Comparison of ENCODE assay signal across 8 cellular contexts in the genomic region with DNA sequence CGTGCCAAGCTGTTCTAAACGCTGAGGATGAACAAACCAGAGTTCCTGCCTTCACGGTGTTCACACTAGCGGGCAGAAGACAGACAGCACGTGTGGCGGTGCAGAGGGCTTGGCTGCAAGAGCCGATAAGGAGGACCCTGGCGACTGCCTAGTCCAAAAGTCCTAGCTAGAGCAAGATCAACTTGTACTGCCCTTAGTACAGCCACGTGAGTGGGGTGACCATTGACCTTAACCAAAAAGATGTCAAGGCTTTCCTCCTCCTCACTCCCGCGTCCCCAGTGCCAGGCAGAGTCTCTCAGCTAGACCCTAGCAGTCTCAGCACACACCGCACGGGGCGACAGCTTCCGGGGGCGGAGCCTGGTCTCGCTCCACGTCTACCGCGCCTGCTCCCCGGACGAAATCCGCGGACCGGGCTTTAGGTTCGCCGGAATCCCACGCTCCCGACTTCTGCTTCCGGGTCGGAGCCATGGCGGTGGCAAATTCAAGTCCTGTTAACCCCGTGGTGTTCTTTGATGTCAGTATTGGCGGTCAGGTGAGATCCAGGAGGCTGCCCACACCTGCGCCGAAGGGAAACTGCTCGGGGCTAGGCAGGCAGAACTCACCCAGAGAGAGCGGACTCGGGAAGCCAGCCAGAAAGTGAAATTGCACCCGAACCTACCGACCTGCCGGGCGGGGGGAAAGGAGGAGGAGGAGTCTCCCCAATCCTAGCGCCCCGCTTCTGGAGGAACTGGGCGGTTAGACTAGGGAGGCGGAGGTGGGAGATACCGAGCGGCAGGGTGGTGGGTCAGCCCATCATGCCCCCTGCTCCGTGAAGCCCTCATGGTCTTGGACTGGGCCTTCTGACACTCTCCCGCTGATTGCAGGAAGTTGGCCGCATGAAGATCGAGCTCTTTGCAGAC. TPM values are rescaled to one million over a fixed set of nuclear protein-coding genes. Genes with fewer than 3 reads are reported as not detected.
DNase-seq lines count a peak whose midpoint lies in the region; ATAC-seq and TF ChIP-seq lines count a peak whose summit lies in the region.

A gene (plus strand): TSS at position 443 of the 899 bp plus-strand sequence. CDS start 24 bp downstream, at position 467.

- H3K4me3 ChIP-seq in cardiac fibroblast (replicated peaks in 1 of 2; ENCODE audit: low read depth in 2 of 2, low read length in 2 of 2) (peak within 1 kb of the TSS; percentile 76 to 92), smooth muscle cell (peak within 1 kb of the TSS; percentile 81)

- H3K9me3 ChIP-seq in smooth muscle cell (replicated peaks; ENCODE audit: low read depth): no peaks in the 10 kb centered on the region

- CTCF ChIA-PET in WTC11 (lab: Charles Lee): interaction anchor here (0.6 to 1.9 kb wide), 7 partner anchors 25 to 201 kb away, joined by 3 to 11 read pairs (median 4); a partner anchor contains a TSS

- peak within 1 kb of the TSS; percentile 90 for H3K4me2 ChIP-seq in smooth muscle cell

- POLR2A ChIA-PET in WTC11 (lab: Charles Lee): interaction anchor here (1.9 kb wide), 2 partner anchors 25 to 82 kb away, joined by 5 to 13 read pairs; a partner anchor contains a TSS

- H3K9ac ChIP-seq in smooth muscle cell (ENCODE audit: low read depth): peak within 1 kb of the TSS; percentile 80

- no peak for TF ChIP-seq CTCF in WTC11 (IDR thresholded peaks at IDR 0.05)
- TF ChIP-seq CTCF in cardiac fibroblast (IDR thresholded peaks at IDR 0.05; ENCODE audit: low read depth, low read length): peak; percentile 30
- TF ChIP-seq CTCF in smooth muscle cell (IDR thresholded peaks at IDR 0.05; ENCODE audit: borderline replicate concordance, insufficient read depth, poor library complexity, severe bottlenecking): peak; percentile 4

- H3K4me1 Mint-ChIP-seq in WTC11: peaks cover 24% of the 10 kb centered on the region

- H3K4me1 ChIP-seq in smooth muscle cell (ENCODE audit: low read depth): peaks cover 15% of the 10 kb centered on the region

- no peaks in the 10 kb centered on the region for H3K36me3 ChIP-seq in smooth muscle cell (ENCODE audit: low read depth)

- peaks cover 23% of the 10 kb centered on the region for H3K36me3 Mint-ChIP-seq in WTC11

- H3K27ac ChIP-seq in smooth muscle cell (ENCODE audit: low read depth): peak within 1 kb of the TSS; percentile 71

- H3K4me3 Mint-ChIP-seq in WTC11: peak within 1 kb of the TSS; percentile 96

- peaks cover 9% of the 10 kb centered on the region for H3K27me3 ChIP-seq in smooth muscle cell (ENCODE audit: low read depth)

- H2AFZ ChIP-seq in smooth muscle cell (ENCODE audit: low read depth): peak within 1 kb of the TSS; percentile 95

- peak within 1 kb of the TSS; percentile 98 for H3K27ac Mint-ChIP-seq in WTC11

- 1% methylated on average over 53 of the region's 53 CpGs for WGBS in smooth muscle cell (ENCODE audit: low lambda C conversion rate)

- H3F3A ChIP-seq in smooth muscle cell (ENCODE audit: low read depth): peaks cover 8% of the 10 kb centered on the region

- no peaks in the 10 kb centered on the region for H3K9me3 Mint-ChIP-seq in WTC11

- H3K79me2 ChIP-seq in smooth muscle cell (ENCODE audit: low read depth): peaks cover 17% of the 10 kb centered on the region

- DNase-seq in AG08396 (ENCODE audit: low spot score): peak; percentile 94
- DNase-seq in NCI-H226: peak; percentile 90
- peak; percentile 95 for DNase-seq in WTC11 (ENCODE audit: low spot score)
- peak; percentile 91 to 92 for DNase-seq in cardiac fibroblast (ENCODE audit: low read depth in 2 of 2)
- DNase-seq in iPS-NIHi7 (ENCODE audit: extremely low spot score): peak; percentile 98
- peak; percentile 75 for DNase-seq in smooth muscle cell (lab: John Stamatoyannopoulos, UW; ENCODE audit: unreplicated experiment)

- H4K20me1 ChIP-seq in smooth muscle cell (ENCODE audit: low read depth): no peaks in the 10 kb centered on the region

- H3K27me3 Mint-ChIP-seq in WTC11 (ENCODE audit: low read depth): peaks cover 15% of the 10 kb centered on the region

- ATAC-seq in GM18907 (IDR thresholded peaks at IDR 0.05; ENCODE audit: unreplicated experiment): peak; percentile 93
- peak; percentile 95 for ATAC-seq in HG03159 (IDR thresholded peaks at IDR 0.05; ENCODE audit: unreplicated experiment)
- ATAC-seq in WTC11: peak; percentile 99

TF ChIP-seq in WTC11, 78 proteins besides CTCF, POLR2A, EP300 and RAD21 (continues in another document):
- TF ChIP-seq NR2C2 (CRISPR knock-in tag; IDR thresholded peaks at IDR 0.05): peak; percentile 98
- TF ChIP-seq, protein P1, sequence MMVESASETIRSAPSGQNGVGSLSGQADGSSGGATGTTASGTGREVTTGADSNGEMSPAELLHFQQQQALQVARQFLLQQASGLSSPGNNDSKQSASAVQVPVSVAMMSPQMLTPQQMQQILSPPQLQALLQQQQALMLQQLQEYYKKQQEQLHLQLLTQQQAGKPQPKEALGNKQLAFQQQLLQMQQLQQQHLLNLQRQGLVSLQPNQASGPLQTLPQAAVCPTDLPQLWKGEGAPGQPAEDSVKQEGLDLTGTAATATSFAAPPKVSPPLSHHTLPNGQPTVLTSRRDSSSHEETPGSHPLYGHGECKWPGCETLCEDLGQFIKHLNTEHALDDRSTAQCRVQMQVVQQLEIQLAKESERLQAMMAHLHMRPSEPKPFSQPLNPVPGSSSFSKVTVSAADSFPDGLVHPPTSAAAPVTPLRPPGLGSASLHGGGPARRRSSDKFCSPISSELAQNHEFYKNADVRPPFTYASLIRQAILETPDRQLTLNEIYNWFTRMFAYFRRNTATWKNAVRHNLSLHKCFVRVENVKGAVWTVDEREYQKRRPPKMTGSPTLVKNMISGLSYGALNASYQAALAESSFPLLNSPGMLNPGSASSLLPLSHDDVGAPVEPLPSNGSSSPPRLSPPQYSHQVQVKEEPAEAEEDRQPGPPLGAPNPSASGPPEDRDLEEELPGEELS (CRISPR knock-in tag; IDR thresholded peaks at IDR 0.05): 0 out of 2 replicates have a peak, but pooled peaks have one; percentile 46
- TF ChIP-seq, protein P2, sequence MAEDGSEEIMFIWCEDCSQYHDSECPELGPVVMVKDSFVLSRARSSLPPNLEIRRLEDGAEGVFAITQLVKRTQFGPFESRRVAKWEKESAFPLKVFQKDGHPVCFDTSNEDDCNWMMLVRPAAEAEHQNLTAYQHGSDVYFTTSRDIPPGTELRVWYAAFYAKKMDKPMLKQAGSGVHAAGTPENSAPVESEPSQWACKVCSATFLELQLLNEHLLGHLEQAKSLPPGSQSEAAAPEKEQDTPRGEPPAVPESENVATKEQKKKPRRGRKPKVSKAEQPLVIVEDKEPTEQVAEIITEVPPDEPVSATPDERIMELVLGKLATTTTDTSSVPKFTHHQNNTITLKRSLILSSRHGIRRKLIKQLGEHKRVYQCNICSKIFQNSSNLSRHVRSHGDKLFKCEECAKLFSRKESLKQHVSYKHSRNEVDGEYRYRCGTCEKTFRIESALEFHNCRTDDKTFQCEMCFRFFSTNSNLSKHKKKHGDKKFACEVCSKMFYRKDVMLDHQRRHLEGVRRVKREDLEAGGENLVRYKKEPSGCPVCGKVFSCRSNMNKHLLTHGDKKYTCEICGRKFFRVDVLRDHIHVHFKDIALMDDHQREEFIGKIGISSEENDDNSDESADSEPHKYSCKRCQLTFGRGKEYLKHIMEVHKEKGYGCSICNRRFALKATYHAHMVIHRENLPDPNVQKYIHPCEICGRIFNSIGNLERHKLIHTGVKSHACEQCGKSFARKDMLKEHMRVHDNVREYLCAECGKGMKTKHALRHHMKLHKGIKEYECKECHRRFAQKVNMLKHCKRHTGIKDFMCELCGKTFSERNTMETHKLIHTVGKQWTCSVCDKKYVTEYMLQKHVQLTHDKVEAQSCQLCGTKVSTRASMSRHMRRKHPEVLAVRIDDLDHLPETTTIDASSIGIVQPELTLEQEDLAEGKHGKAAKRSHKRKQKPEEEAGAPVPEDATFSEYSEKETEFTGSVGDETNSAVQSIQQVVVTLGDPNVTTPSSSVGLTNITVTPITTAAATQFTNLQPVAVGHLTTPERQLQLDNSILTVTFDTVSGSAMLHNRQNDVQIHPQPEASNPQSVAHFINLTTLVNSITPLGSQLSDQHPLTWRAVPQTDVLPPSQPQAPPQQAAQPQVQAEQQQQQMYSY (CRISPR knock-in tag; IDR thresholded peaks at IDR 0.05): peak; percentile 99
- TF ChIP-seq, protein P3, sequence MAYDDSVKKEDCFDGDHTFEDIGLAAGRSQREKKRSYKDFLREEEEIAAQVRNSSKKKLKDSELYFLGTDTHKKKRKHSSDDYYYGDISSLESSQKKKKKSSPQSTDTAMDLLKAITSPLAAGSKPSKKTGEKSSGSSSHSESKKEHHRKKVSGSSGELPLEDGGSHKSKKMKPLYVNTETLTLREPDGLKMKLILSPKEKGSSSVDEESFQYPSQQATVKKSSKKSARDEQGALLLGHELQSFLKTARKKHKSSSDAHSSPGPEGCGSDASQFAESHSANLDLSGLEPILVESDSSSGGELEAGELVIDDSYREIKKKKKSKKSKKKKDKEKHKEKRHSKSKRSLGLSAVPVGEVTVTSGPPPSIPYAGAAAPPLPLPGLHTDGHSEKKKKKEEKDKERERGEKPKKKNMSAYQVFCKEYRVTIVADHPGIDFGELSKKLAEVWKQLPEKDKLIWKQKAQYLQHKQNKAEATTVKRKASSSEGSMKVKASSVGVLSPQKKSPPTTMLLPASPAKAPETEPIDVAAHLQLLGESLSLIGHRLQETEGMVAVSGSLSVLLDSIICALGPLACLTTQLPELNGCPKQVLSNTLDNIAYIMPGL (CRISPR knock-in tag; IDR thresholded peaks at IDR 0.05): peak; percentile 79; the same call in 1 of the 2 replicates
- TF ChIP-seq, protein P4, sequence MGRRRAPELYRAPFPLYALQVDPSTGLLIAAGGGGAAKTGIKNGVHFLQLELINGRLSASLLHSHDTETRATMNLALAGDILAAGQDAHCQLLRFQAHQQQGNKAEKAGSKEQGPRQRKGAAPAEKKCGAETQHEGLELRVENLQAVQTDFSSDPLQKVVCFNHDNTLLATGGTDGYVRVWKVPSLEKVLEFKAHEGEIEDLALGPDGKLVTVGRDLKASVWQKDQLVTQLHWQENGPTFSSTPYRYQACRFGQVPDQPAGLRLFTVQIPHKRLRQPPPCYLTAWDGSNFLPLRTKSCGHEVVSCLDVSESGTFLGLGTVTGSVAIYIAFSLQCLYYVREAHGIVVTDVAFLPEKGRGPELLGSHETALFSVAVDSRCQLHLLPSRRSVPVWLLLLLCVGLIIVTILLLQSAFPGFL (CRISPR knock-in tag; IDR thresholded peaks at IDR 0.05; ENCODE audit: borderline replicate concordance): no peak
- TF ChIP-seq, protein P5, sequence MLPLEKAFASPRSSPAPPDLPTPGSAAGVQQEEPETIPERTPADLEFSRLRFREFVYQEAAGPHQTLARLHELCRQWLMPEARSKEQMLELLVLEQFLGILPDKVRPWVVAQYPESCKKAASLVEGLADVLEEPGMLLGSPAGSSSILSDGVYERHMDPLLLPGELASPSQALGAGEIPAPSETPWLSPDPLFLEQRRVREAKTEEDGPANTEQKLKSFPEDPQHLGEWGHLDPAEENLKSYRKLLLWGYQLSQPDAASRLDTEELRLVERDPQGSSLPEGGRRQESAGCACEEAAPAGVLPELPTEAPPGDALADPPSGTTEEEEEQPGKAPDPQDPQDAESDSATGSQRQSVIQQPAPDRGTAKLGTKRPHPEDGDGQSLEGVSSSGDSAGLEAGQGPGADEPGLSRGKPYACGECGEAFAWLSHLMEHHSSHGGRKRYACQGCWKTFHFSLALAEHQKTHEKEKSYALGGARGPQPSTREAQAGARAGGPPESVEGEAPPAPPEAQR (CRISPR knock-in tag; IDR thresholded peaks at IDR 0.05): no peak

RNA-seq across cellular contexts. Expression of the gene that starts here (rescaled TPM):
- total RNA-seq in WTC11 (2021): 68.5 to 73.1 TPM (median 69.3 TPM) in 3 replicates
- 42.2 and 42.9 TPM in 2 replicates for total RNA-seq in smooth muscle cell
- polyA plus RNA-seq in smooth muscle cell: 38.5 and 46.9 TPM in 2 replicates

Comparison
In these comparisons a context has a peak if more than half of its experiments do, and no peak if none do; other contexts are left out.
1. Peak in every context shown above with its lines: DNase-seq, ATAC-seq, H3K4me3 ChIP-seq and H3K27ac ChIP-seq.